Comparison of ENCODE assay signal across 17 cellular contexts in genomic region chr1:77966291-77966690, GRCh38. TPM values are rescaled to one million over a fixed set of nuclear protein-coding genes. Genes with fewer than 3 reads are reported as not detected.
DNase-seq lines count a peak whose midpoint lies in the region; ATAC-seq, FAIRE-seq and TF ChIP-seq lines count a peak whose summit lies in the region.
"Had no signal": no experiment of that assay in that cellular context is flagged by ENCODE, and none has a peak within 500 bp of the region (broad histone marks: within the 10 kb centered on the region; RNA-seq: fewer than 3 reads in every experiment).

No MANE protein-coding gene starts in this region.

- H3K4me3 Mint-ChIP-seq in activated T-cell treated with anti-CD3 and anti-CD28 coated beads, Interleukin-2, amount 50 U/mL, for 24 hours, result no peak overlapping the region
- H3K4me3 Mint-ChIP-seq: memory B cell; stimulated activated memory B cell treated with anti-CD40 and anti-IgM and Interleukin-4, amounts not matched to agents 10 μg/mL and 1 μg/mL and 100 μg/mL, for 72 hours had no signal

- no peak overlapping the region for H3K4me2 ChIP-seq in GM12878 (ENCODE audit: control insufficient read depth, insufficient read depth)

- TF ChIP-seq RAD21 in GM12878 (IDR thresholded peaks at IDR 0.05; ENCODE audit: insufficient read depth, low read depth, low read length), result no peak

- no peaks in the 10 kb centered on the region for H4K20me1 ChIP-seq in GM12878 (ENCODE audit: control insufficient read depth, insufficient read depth)

- SMC1A ChIA-PET in GM12878 (lab: Charles Lee; ENCODE audit: uncharacterized antibody, unreplicated experiment), result interaction anchor here (0.9 to 4.1 kb wide), 3 partner anchors 10 to 137 kb away, joined by 3 to 16 read pairs (median 14); no protein-coding TSS in a partner anchor

- no peak overlapping the region for H3K27ac ChIP-seq in GM12878 (ENCODE audit: control insufficient read depth, insufficient read depth)

- RAD21 ChIA-PET in GM12878 (lab: Charles Lee; ENCODE audit: unreplicated experiment), result no interaction called here

- H3K9me3 Mint-ChIP-seq in activated T-cell treated with anti-CD3 and anti-CD28 coated beads, Interleukin-2, amount 50 U/mL, for 24 hours, result no peaks in the 10 kb centered on the region
- H3K9me3 Mint-ChIP-seq: memory B cell; stimulated activated memory B cell treated with anti-CD40 and anti-IgM and Interleukin-4, amounts not matched to agents 10 μg/mL and 1 μg/mL and 100 μg/mL, for 72 hours had no signal

- TF ChIP-seq EP300 in GM12878 (IDR thresholded peaks at IDR 0.05; ENCODE audit: borderline replicate concordance in 1 of 2, control insufficient read depth in 1 of 2, low read depth in 2 of 2, low read length in 2 of 2), result no peak

- no peak for FAIRE-seq in GM12878 (lab: Jason Lieb, UNC)
- FAIRE-seq: keratinocyte had no signal

- ATAC-seq in GM12878 (no peak), HG03139 (IDR thresholded peaks at IDR 0.05; ENCODE audit: unreplicated experiment) (no peak), HG03571 (IDR thresholded peaks at IDR 0.05; ENCODE audit: unreplicated experiment) (no peak)
- ATAC-seq in stimulated activated naive CD8-positive, alpha-beta T cell treated with anti-CD3 and anti-CD28 coated beads, Interleukin-15, Interleukin-2, amounts not matched to agents 100 U/mL and 50 U/mL, for 24 hours, result peak; percentile 43
- ATAC-seq: stimulated activated memory B cell treated with anti-CD40 and anti-IgM and Interleukin-4, amounts not matched to agents 10 μg/mL and 1 μg/mL and 100 μg/mL, for 72 hours had no signal

- H3K27me3 Mint-ChIP-seq in activated T-cell treated with anti-CD3 and anti-CD28 coated beads, Interleukin-2, amount 50 U/mL, for 24 hours, result no peaks in the 10 kb centered on the region
- H3K27me3 Mint-ChIP-seq: memory B cell; stimulated activated memory B cell treated with anti-CD40 and anti-IgM and Interleukin-4, amounts not matched to agents 10 μg/mL and 1 μg/mL and 100 μg/mL, for 72 hours had no signal

- intact Hi-C loops in GM12878 (cut with micrococcal nuclease; ENCODE audit: unreplicated experiment), result loop anchor here (2.0 kb wide), 1 partner anchor 15 kb away; no protein-coding TSS in a partner anchor

- H3K4me1 ChIP-seq in GM12878 (ENCODE audit: control insufficient read depth, insufficient read depth, low read length), result no peaks in the 10 kb centered on the region

- H3K27ac Mint-ChIP-seq in activated T-cell treated with anti-CD3 and anti-CD28 coated beads, Interleukin-2, amount 50 U/mL, for 24 hours, result peak overlapping the region; percentile 85
- H3K27ac Mint-ChIP-seq: memory B cell; stimulated activated memory B cell treated with anti-CD40 and anti-IgM and Interleukin-4, amounts not matched to agents 10 μg/mL and 1 μg/mL and 100 μg/mL, for 72 hours had no signal

- H3K27me3 ChIP-seq in GM12878 (replicated peaks in 1 of 2; ENCODE audit: control insufficient read depth in 2 of 2, insufficient read depth in 2 of 2, low read length in 1 of 2), result no peaks in the 10 kb centered on the region

- H3K4me3 ChIP-seq in Jurkat, Clone E6-1 (ENCODE audit: low read length), result no peak overlapping the region
- no peak overlapping the region for H3K4me3 ChIP-seq in GM12878

- no peak for TF ChIP-seq CTCF in GM12878 (IDR thresholded peaks at IDR 0.05 in 2 of 3, conservative IDR thresholded peaks at IDR 0.05 in 1 of 3; ENCODE audit: control insufficient read depth in 2 of 3, extremely low read depth in 1 of 3, insufficient read depth in 1 of 3, low read depth in 3 of 3, low read length in 3 of 3)

- H3K79me2 ChIP-seq in GM12878 (ENCODE audit: control insufficient read depth, insufficient read depth, low read length), result peaks cover 45% of the 10 kb centered on the region

- H3K9ac ChIP-seq in GM12878 (ENCODE audit: control insufficient read depth, insufficient read depth, low read length), result no peak overlapping the region

- WGBS in GM12878 (ENCODE audit: insufficient coverage, insufficient replicate concordance, low lambda C conversion rate, missing lambda C conversion rate), result 95% methylated on average over 3 of the region's 3 CpGs

- no TSS peak for BruUV-seq in GM12878 (replicated peaks; lab: Mats Ljungman, UMichigan)

- no peak overlapping the region for H2AFZ ChIP-seq in GM12878 (ENCODE audit: control insufficient read depth, low read depth, low read length)

- in situ Hi-C loops in GM12878 (cut with MboI), result no loop called here

- no peak for TF ChIP-seq POLR2A in GM12878 (IDR thresholded peaks at IDR 0.05; ENCODE audit: low read depth, low read length)

- H3K9me3 ChIP-seq in GM12878 (replicated peaks; ENCODE audit: control insufficient read depth, insufficient read depth, low read length), result no peaks in the 10 kb centered on the region

- peaks cover 9 to 30% of the 10 kb centered on the region in 2 experiments for H3K36me3 ChIP-seq in GM12878 (ENCODE audit: control insufficient read depth in 2 of 2, insufficient read depth in 2 of 2, low read length in 1 of 2)

- no peak for DNase-seq in activated T-cell treated with anti-CD3 and anti-CD28 coated beads, Interleukin-2, amount 50 U/mL, for 24 hours
- DNase-seq in activated T-cell treated with anti-CD3 and anti-CD28 coated beads, Interleukin-2, amount 50 U/mL, for 48 hours, result no peak
- DNase-seq in Jurkat, Clone E6-1 (ENCODE audit: low read depth, low spot score), result peak; percentile 67
- DNase-seq in GM12878 (ENCODE audit: low read depth, low spot score), result no peak
- DNase-seq in stimulated activated naive CD8-positive, alpha-beta T cell treated with anti-CD3 and anti-CD28 coated beads, Interleukin-15, Interleukin-2, amounts not matched to agents 100 U/mL and 50 U/mL, for 24 hours, result no peak
- no peak for DNase-seq in NCI-H82 treated with DMSO at 0.1 percent for 48 hours (lab: John Stamatoyannopoulos, UW; ENCODE audit: unreplicated experiment)
- DNase-seq: ACHN; activated CD8-positive, alpha-beta memory T cell treated with anti-CD3 and anti-CD28 coated beads, Interleukin-2, amount 50 U/mL, for 4 hours; amniotic stem cell; caudate nucleus; NCI-H345; SW 1271 had no signal

- H3K36me3 Mint-ChIP-seq in activated T-cell treated with anti-CD3 and anti-CD28 coated beads, Interleukin-2, amount 50 U/mL, for 24 hours (ENCODE audit: low read depth), result peaks cover 93% of the 10 kb centered on the region

- CTCF ChIA-PET in GM12878 (lab: Yijun Ruan, JAX), result interaction anchor here (0.6 to 4.0 kb wide), 5 partner anchors 9 to 148 kb away, joined by 3 to 14 read pairs (median 4); partner anchors contain the start of gene FUBP1

- peaks cover 71% of the 10 kb centered on the region for H3K4me1 Mint-ChIP-seq in activated T-cell treated with anti-CD3 and anti-CD28 coated beads, Interleukin-2, amount 50 U/mL, for 24 hours (ENCODE audit: low read depth)

- POLR2A ChIA-PET in GM12878 (lab: Charles Lee), result interaction anchor here (0.6 kb wide), 2 partner anchors 12 to 660 kb away, joined by 4 read pairs; no protein-coding TSS in a partner anchor

TF ChIP-seq in GM12878, 131 proteins besides CTCF, POLR2A, EP300 and RAD21 (continues in another document):
- TF ChIP-seq WRNIP1 (IDR thresholded peaks at IDR 0.05; ENCODE audit: borderline replicate concordance, low read depth, low read length) (no peak), MEF2A (IDR thresholded peaks at IDR 0.05; ENCODE audit: insufficient read depth, low read depth, low read length) (no peak), NR2C1 (IDR thresholded peaks at IDR 0.05) (no peak), FOXK2 (IDR thresholded peaks at IDR 0.05) (no peak)

RNA-seq across cellular contexts. Expression of gene FUBP1, which starts 12.6 kb away (rescaled TPM):
- 165 TPM for polyA plus RNA-seq in Jurkat, Clone E6-1 (2012; ENCODE audit: insufficient read depth, insufficient read length)
- total RNA-seq in GM12878 (2013; cell fraction: nucleolus; rRNA removed), result 1,069 and 1,115 TPM in 2 replicates
- 186 and 207 TPM in 2 replicates for total RNA-seq in GM12878 (2014; rRNA removed)
- 244 and 247 TPM in 2 replicates for total RNA-seq in GM12878 (2014; rRNA removed; fragmentation: Illumina TruSeq; extraction: Trizol)
- 184 and 196 TPM in 2 replicates for total RNA-seq in GM12878 (2021)
- 100 TPM for polyA plus RNA-seq in GM12878 (2011; ENCODE audit: low read depth)
- 343 and 471 TPM in 2 replicates for polyA plus RNA-seq in GM12878 (2011; rRNA removed)
- polyA plus RNA-seq in GM12878 (2011; cell fraction: cytosol; rRNA removed), result 135 and 172 TPM in 2 replicates
- 1,076 and 1,106 TPM in 2 replicates for polyA plus RNA-seq in GM12878 (2011; cell fraction: nucleus; rRNA removed)
- 110 and 134 TPM in 2 replicates for polyA plus RNA-seq in GM12878 (2012)
- polyA plus RNA-seq in GM12878 (2014; fragmentation: Illumina TruSeq; extraction: Trizol), result 209 and 221 TPM in 2 replicates
- 100 to 1,000 TPM; 110 to 114 TPM for polyA plus RNA-seq in GM12878 (2014; fragmentation: Nextera tagmentation; extraction: Ambion mirVana)
- polyA plus RNA-seq in GM12878 (2014; rRNA removed), result 219 and 248 TPM in 2 replicates
- polyA plus RNA-seq in GM12878 (2016; fragmentation: Nextera tagmentation; extraction: Ambion mirVana), result 100 to 1,000 TPM; 136 to 142 TPM
- polyA minus RNA-seq in GM12878 (2011; rRNA and poly(A)+ RNA removed), result 206 and 246 TPM in 2 replicates
- polyA minus RNA-seq in GM12878 (2011; cell fraction: cytosol; rRNA and poly(A)+ RNA removed), result 89.7 and 89.8 TPM in 2 replicates
- polyA minus RNA-seq in GM12878 (2011; cell fraction: nucleus; rRNA and poly(A)+ RNA removed), result 400 and 534 TPM in 2 replicates

RNA-seq across cellular contexts. Expression of gene DNAJB4, which starts 38.4 kb away (rescaled TPM):
- 9.9 TPM for polyA plus RNA-seq in Jurkat, Clone E6-1 (2012; ENCODE audit: insufficient read depth, insufficient read length)
- 19.7 and 20.8 TPM in 2 replicates for total RNA-seq in GM12878 (2013; cell fraction: nucleolus; rRNA removed)
- 5.3 and 6.9 TPM in 2 replicates for total RNA-seq in GM12878 (2014; rRNA removed)
- total RNA-seq in GM12878 (2014; rRNA removed; fragmentation: Illumina TruSeq; extraction: Trizol), result 6.2 and 6.5 TPM in 2 replicates
- total RNA-seq in GM12878 (2021), result 7.3 and 7.6 TPM in 2 replicates
- 1.5 TPM for polyA plus RNA-seq in GM12878 (2011; ENCODE audit: low read depth)
- 6.6 and 13.6 TPM in 2 replicates for polyA plus RNA-seq in GM12878 (2011; rRNA removed)
- 2.0 TPM in 2 replicates for polyA plus RNA-seq in GM12878 (2011; cell fraction: cytosol; rRNA removed)
- polyA plus RNA-seq in GM12878 (2011; cell fraction: nucleus; rRNA removed), result 6.0 and 6.3 TPM in 2 replicates
- polyA plus RNA-seq in GM12878 (2012), result 4.4 and 7.0 TPM in 2 replicates
- polyA plus RNA-seq in GM12878 (2014; fragmentation: Illumina TruSeq; extraction: Trizol), result 6.5 and 8.8 TPM in 2 replicates
- 1 to 10 TPM; 3.8 to 5.1 TPM for polyA plus RNA-seq in GM12878 (2014; fragmentation: Nextera tagmentation; extraction: Ambion mirVana)
- polyA plus RNA-seq in GM12878 (2014; rRNA removed), result 5.9 and 8.1 TPM in 2 replicates
- 10 to 100 TPM; 10.1 to 10.5 TPM for polyA plus RNA-seq in GM12878 (2016; fragmentation: Nextera tagmentation; extraction: Ambion mirVana)
- polyA minus RNA-seq in GM12878 (2011; rRNA and poly(A)+ RNA removed), result 5.0 and 7.6 TPM in 2 replicates
- polyA minus RNA-seq in GM12878 (2011; cell fraction: cytosol; rRNA and poly(A)+ RNA removed), result 1.9 and 2.7 TPM in 2 replicates
- polyA minus RNA-seq in GM12878 (2011; cell fraction: nucleus; rRNA and poly(A)+ RNA removed), result 6.5 and 15.7 TPM in 2 replicates
